Comparison of ENCODE assay signal across 14 cellular contexts in the genomic region with DNA sequence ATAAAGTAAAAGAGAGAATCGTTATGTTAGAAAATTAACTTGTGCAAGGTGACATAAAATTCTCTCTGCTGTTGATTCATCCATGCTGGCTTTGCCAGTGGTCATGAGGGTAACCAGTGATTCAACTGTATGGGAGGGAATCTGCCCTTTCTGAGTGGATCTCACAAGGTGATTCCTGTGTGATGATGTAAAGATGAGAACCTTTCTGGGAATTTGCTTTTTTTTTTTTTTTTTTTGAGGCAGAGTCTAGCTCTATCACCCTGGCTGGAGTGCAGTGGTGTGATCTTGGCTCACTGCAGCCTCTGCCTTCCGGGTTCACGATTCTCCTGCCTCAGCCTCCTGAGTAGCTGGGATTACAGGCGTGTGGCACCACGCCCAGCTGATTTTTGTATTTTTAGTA. TPM values are rescaled to one million over a fixed set of nuclear protein-coding genes. Genes with fewer than 3 reads are reported as not detected.
DNase-seq lines count a peak whose midpoint lies in the region; ATAC-seq and TF ChIP-seq lines count a peak whose summit lies in the region.
"Had no signal": no experiment of that assay in that cellular context is flagged by ENCODE, and none has a peak within 500 bp of the region (broad histone marks: within the 10 kb centered on the region; RNA-seq: fewer than 3 reads in every experiment).

No MANE protein-coding gene starts in this region.

- DNase-seq in AG10803 (ENCODE audit: low read depth) (peak; percentile 75), M059J (ENCODE audit: low read depth) (peak; percentile 90), dedifferentiated amniotic fluid mesenchymal stem cell (ENCODE audit: extremely low spot score) (peak; percentile 57), mesenchymal stem cell (peak; percentile 61), spleen (no peak), immature natural killer cell (no peak), endothelial cell (ENCODE audit: low spot score) (no peak)
- DNase-seq: NCI-H1436, NCI-H526 treated with DMSO at 0.1 percent for 48 hours had no signal

- ATAC-seq in GM21447 (IDR thresholded peaks at IDR 0.05; ENCODE audit: unreplicated experiment): no peak
- ATAC-seq: HepG2 had no signal

- H3K23ac ChIP-seq in mesenchymal stem cell (ENCODE audit: low read length in 2 of 2): no peak overlapping the region

- no peak overlapping the region for H2AFZ ChIP-seq in mesenchymal stem cell (ENCODE audit: low read depth, low read length)

- H2BK12ac ChIP-seq in mesenchymal stem cell (ENCODE audit: low read length in 2 of 2): no peak overlapping the region

- H3K79me1 ChIP-seq in mesenchymal stem cell (replicated peaks; ENCODE audit: low read length, poor library complexity, severe bottlenecking): peaks cover 11% of the 10 kb centered on the region

- no peak overlapping the region for H2BK15ac ChIP-seq in mesenchymal stem cell (ENCODE audit: low read depth, poor library complexity, severe bottlenecking)

- H2AK5ac ChIP-seq in mesenchymal stem cell (ENCODE audit: low read length, severe bottlenecking): no peak overlapping the region

- H3K18ac ChIP-seq in mesenchymal stem cell (ENCODE audit: low read depth in 1 of 2, low read length in 2 of 2): no peak overlapping the region

- H2BK120ac ChIP-seq in mesenchymal stem cell (ENCODE audit: low read depth, low read length): no peak overlapping the region

- peaks cover 5 to 19% of the 10 kb centered on the region in 2 experiments for H3K36me3 ChIP-seq in mesenchymal stem cell (ENCODE audit: control insufficient read depth in 1 of 2, insufficient read depth in 2 of 2, low read depth in 1 of 2, low read length in 2 of 2)
- peaks cover 0 to 37% (median 4%) of the 10 kb centered on the region in 6 donors for H3K36me3 ChIP-seq in spleen
- H3K36me3 ChIP-seq: HAP-1 had no signal

- H3K27me3 ChIP-seq in mesenchymal stem cell (ENCODE audit: control insufficient read depth in 1 of 2, insufficient read depth in 1 of 2, low read length in 2 of 2) (no peaks in the 10 kb centered on the region), spleen (replicated peaks in 1 of 7) (no peaks in the 10 kb centered on the region)

- H3K9me3 Mint-ChIP-seq in immature natural killer cell (no peaks in the 10 kb centered on the region), endothelial cell (ENCODE audit: unreplicated experiment) (no peaks in the 10 kb centered on the region)

- no peak overlapping the region for H3K4ac ChIP-seq in mesenchymal stem cell (ENCODE audit: low read depth in 1 of 2, low read length in 2 of 2)

- H3K27me3 Mint-ChIP-seq in immature natural killer cell (ENCODE audit: low read depth in 3 of 3) (peaks cover 7 to 19% (median 11%) of the 10 kb centered on the region in 3 donors), endothelial cell (ENCODE audit: unreplicated experiment) (peaks cover 3% of the 10 kb centered on the region)
- H3K27me3 Mint-ChIP-seq: B cell had no signal

- H3K9me3 ChIP-seq in mesenchymal stem cell (ENCODE audit: control insufficient read depth, low read length): no peaks in the 10 kb centered on the region
- H3K9me3 ChIP-seq in spleen: no peaks in the 10 kb centered on the region
- H3K9me3 ChIP-seq: HAP-1 had no signal

- H3K27ac Mint-ChIP-seq in immature natural killer cell (no peak overlapping the region), endothelial cell (ENCODE audit: unreplicated experiment) (no peak overlapping the region)
- H3K27ac Mint-ChIP-seq: activated naive CD8-positive, alpha-beta T cell; B cell had no signal

- H3K4me1 ChIP-seq in mesenchymal stem cell (ENCODE audit: control insufficient read depth, insufficient read depth, low read depth, low read length) (peaks cover 5% of the 10 kb centered on the region), spleen (peaks cover 0 to 33% (median 12%) of the 10 kb centered on the region in 6 donors)

- no peak overlapping the region for H3K4me2 ChIP-seq in mesenchymal stem cell (ENCODE audit: low read length, poor library complexity, severe bottlenecking)

- no peak overlapping the region for H3K9ac ChIP-seq in mesenchymal stem cell (ENCODE audit: low read length)

- no peak overlapping the region for H3K4me3 Mint-ChIP-seq in immature natural killer cell
- no peak overlapping the region for H3K4me3 Mint-ChIP-seq in endothelial cell (ENCODE audit: unreplicated experiment)
- H3K4me3 Mint-ChIP-seq: activated naive CD8-positive, alpha-beta T cell; B cell had no signal

- no peak overlapping the region for H4K8ac ChIP-seq in mesenchymal stem cell (ENCODE audit: low read length)

- intact Hi-C loops in spleen (cut with DNase I; ENCODE audit: low total_unique reads): no loop called here

- H3K14ac ChIP-seq in mesenchymal stem cell (ENCODE audit: low read length in 2 of 2): no peak overlapping the region

- no peak for TF ChIP-seq POLR2A in spleen (IDR thresholded peaks at IDR 0.05)

- no peak overlapping the region for H4K91ac ChIP-seq in mesenchymal stem cell (ENCODE audit: low read length)

- WGBS in mesenchymal stem cell: 91% methylated on average over 5 of the region's 5 CpGs
- 85 to 96% (median 90%) methylated on average over 5 of the region's 5 CpGs for WGBS in spleen, 5 donors

- H3K4me3 ChIP-seq in AG10803 (ENCODE audit: low read length) (no peak overlapping the region), mesenchymal stem cell (ENCODE audit: insufficient read depth in 1 of 2, low read depth in 1 of 2, low read length in 2 of 2) (no peak overlapping the region), spleen (no peak overlapping the region)
- H3K4me3 ChIP-seq: HAP-1 had no signal

- H3K4me1 Mint-ChIP-seq in immature natural killer cell: peaks cover 26 to 29% of the 10 kb centered on the region in 2 donors
- H3K4me1 Mint-ChIP-seq in endothelial cell (ENCODE audit: unreplicated experiment): peaks cover 11% of the 10 kb centered on the region

- H2BK5ac ChIP-seq in mesenchymal stem cell (ENCODE audit: low read depth, low read length, poor library complexity, severe bottlenecking): no peak overlapping the region

- H3K27ac ChIP-seq in mesenchymal stem cell (ENCODE audit: low read length, poor library complexity, severe bottlenecking): no peak overlapping the region
- H3K27ac ChIP-seq in spleen: no peak overlapping the region

- H3K36me3 Mint-ChIP-seq in immature natural killer cell: no peaks in the 10 kb centered on the region
- H3K36me3 Mint-ChIP-seq in endothelial cell (ENCODE audit: low read depth, unreplicated experiment): peaks cover 3% of the 10 kb centered on the region
- H3K36me3 Mint-ChIP-seq: activated naive CD8-positive, alpha-beta T cell had no signal

- TF ChIP-seq CTCF in AG10803 (conservative IDR thresholded peaks at IDR 0.05; ENCODE audit: low read length): no peak
- TF ChIP-seq CTCF in spleen (IDR thresholded peaks at IDR 0.05 in 8 of 11, conservative IDR thresholded peaks at IDR 0.05 in 3 of 11): no peak
- TF ChIP-seq CTCF in endothelial cell (IDR thresholded peaks at IDR 0.05; ENCODE audit: unreplicated experiment): no peak

RNA-seq across cellular contexts. Expression of a gene that starts 23.3 kb away (rescaled TPM):
- 36.8 and 53.6 TPM in 2 replicates for total RNA-seq in M059J (2014; rRNA removed; shearing (Covaris generic))
- polyA plus RNA-seq in mesenchymal stem cell (2013, experiment 1 of 2): 128 TPM
- 128 TPM for polyA plus RNA-seq in mesenchymal stem cell (2013, experiment 2 of 2)
- 100 to 1,000 TPM in 1 of 7 donors, 10 to 100 TPM in 6; 51.7 to 112 (median 83.1) TPM for total RNA-seq in spleen
- polyA plus RNA-seq in spleen: 10 to 100 TPM; 12.3 to 22.9 (median 15.6) TPM
- 10 to 100 TPM in 2 of 3 donors, 1 to 10 TPM in 1; 5.3 to 28.0 (median 19.3) TPM for polyA plus RNA-seq in immature natural killer cell
- total RNA-seq in endothelial cell (ENCODE audit: unreplicated experiment): 88.8 TPM

Comparison
In these comparisons a context has a peak if more than half of its experiments do, and no peak if none do; other contexts are left out.
1. DNase-seq: peak in AG10803 (single experiment), M059J (single experiment), dedifferentiated amniotic fluid mesenchymal stem cell (single experiment) and mesenchymal stem cell (single experiment); none in spleen (single experiment), immature natural killer cell (0 of 3) and endothelial cell (single experiment).